ENCODE assay signal across 2 cellular contexts in the genomic region with DNA sequence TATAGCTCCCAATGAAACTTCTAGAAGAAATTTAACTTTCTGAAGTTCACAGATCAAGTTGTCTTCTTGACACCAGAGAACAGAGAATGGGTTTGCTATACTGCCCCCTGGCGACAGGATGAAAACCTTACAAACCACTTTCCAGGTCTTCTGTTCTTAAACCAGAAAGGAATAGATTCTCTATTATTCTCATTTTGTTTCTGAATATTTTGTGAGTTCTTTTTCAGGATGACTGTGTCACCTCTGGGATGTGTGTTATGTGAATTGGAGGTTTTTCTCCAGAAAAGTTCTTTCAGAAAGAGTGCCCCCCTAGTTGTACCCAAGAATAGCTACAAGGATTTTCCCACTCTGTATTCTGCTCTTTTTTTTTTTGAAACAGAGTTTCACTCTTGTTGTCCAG.
TF ChIP-seq lines count a peak whose summit lies in the region.

No MANE protein-coding gene starts in this region.

TF ChIP-seq in SK-N-SH, 30 proteins besides CTCF, POLR2A, EP300 and RAD21:
- TF ChIP-seq SMC3 (IDR thresholded peaks at IDR 0.05; ENCODE audit: low read depth, low read length) (peak; percentile 12; the same call in 1 of the 2 replicates), NRF1 (IDR thresholded peaks at IDR 0.05; ENCODE audit: low read depth, low read length) (no peak)

TF ChIP-seq in K562, 482 proteins besides CTCF, POLR2A, EP300 and RAD21:
- 0 out of 2 replicates have a peak, but pooled peaks have one; percentile 34 for TF ChIP-seq CBX1 (IDR thresholded peaks at IDR 0.05; ENCODE audit: low read depth)
- peak; percentile 32; the same call in 1 of the 2 replicates for TF ChIP-seq SMC3 (conservative IDR thresholded peaks at IDR 0.05; ENCODE audit: insufficient read depth, low read depth, low read length)
- no peak for TF ChIP-seq SAP30 (IDR thresholded peaks at IDR 0.05; ENCODE audit: borderline replicate concordance, insufficient read depth, low read depth, low read length, poor library complexity, severe bottlenecking)
- TF ChIP-seq ARID2 (IDR thresholded peaks at IDR 0.05) = no peak
- no peak for TF ChIP-seq ZNF263 (CRISPR knock-in tag; IDR thresholded peaks at IDR 0.05; ENCODE audit: borderline replicate concordance)
- no peak for TF ChIP-seq ELF4 (CRISPR knock-in tag; IDR thresholded peaks at IDR 0.05)
- TF ChIP-seq, protein P1, sequence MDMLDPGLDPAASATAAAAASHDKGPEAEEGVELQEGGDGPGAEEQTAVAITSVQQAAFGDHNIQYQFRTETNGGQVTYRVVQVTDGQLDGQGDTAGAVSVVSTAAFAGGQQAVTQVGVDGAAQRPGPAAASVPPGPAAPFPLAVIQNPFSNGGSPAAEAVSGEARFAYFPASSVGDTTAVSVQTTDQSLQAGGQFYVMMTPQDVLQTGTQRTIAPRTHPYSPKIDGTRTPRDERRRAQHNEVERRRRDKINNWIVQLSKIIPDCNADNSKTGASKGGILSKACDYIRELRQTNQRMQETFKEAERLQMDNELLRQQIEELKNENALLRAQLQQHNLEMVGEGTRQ (CRISPR knock-in tag; IDR thresholded peaks at IDR 0.05) = no peak
- TF ChIP-seq FOXJ2 (tag; IDR thresholded peaks at IDR 0.05) = no peak
- no peak for TF ChIP-seq RB1 (IDR thresholded peaks at IDR 0.05; ENCODE audit: low read depth)
- TF ChIP-seq, protein P2, sequence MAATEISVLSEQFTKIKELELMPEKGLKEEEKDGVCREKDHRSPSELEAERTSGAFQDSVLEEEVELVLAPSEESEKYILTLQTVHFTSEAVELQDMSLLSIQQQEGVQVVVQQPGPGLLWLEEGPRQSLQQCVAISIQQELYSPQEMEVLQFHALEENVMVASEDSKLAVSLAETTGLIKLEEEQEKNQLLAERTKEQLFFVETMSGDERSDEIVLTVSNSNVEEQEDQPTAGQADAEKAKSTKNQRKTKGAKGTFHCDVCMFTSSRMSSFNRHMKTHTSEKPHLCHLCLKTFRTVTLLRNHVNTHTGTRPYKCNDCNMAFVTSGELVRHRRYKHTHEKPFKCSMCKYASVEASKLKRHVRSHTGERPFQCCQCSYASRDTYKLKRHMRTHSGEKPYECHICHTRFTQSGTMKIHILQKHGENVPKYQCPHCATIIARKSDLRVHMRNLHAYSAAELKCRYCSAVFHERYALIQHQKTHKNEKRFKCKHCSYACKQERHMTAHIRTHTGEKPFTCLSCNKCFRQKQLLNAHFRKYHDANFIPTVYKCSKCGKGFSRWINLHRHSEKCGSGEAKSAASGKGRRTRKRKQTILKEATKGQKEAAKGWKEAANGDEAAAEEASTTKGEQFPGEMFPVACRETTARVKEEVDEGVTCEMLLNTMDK (IDR thresholded peaks at IDR 0.05; ENCODE audit: borderline replicate concordance, insufficient read depth, low read depth, low read length, poor library complexity, severe bottlenecking) = peak; percentile 15
- peak; percentile 65; the same call in 1 of the 2 replicates for TF ChIP-seq ADNP (tag; IDR thresholded peaks at IDR 0.05)
- TF ChIP-seq FOXM1 (IDR thresholded peaks at IDR 0.05; ENCODE audit: low read depth) = no peak
- no peak for TF ChIP-seq FOXM1 (CRISPR knock-in tag; IDR thresholded peaks at IDR 0.05; ENCODE audit: low read depth)
- TF ChIP-seq, protein P3, sequence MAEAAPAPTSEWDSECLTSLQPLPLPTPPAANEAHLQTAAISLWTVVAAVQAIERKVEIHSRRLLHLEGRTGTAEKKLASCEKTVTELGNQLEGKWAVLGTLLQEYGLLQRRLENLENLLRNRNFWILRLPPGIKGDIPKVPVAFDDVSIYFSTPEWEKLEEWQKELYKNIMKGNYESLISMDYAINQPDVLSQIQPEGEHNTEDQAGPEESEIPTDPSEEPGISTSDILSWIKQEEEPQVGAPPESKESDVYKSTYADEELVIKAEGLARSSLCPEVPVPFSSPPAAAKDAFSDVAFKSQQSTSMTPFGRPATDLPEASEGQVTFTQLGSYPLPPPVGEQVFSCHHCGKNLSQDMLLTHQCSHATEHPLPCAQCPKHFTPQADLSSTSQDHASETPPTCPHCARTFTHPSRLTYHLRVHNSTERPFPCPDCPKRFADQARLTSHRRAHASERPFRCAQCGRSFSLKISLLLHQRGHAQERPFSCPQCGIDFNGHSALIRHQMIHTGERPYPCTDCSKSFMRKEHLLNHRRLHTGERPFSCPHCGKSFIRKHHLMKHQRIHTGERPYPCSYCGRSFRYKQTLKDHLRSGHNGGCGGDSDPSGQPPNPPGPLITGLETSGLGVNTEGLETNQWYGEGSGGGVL (CRISPR knock-in tag; IDR thresholded peaks at IDR 0.05) = no peak
- no peak for TF ChIP-seq EP400 (IDR thresholded peaks at IDR 0.05)
- TF ChIP-seq TFAM (CRISPR knock-in tag; conservative IDR thresholded peaks at IDR 0.05) = no peak
- TF ChIP-seq, protein P4, sequence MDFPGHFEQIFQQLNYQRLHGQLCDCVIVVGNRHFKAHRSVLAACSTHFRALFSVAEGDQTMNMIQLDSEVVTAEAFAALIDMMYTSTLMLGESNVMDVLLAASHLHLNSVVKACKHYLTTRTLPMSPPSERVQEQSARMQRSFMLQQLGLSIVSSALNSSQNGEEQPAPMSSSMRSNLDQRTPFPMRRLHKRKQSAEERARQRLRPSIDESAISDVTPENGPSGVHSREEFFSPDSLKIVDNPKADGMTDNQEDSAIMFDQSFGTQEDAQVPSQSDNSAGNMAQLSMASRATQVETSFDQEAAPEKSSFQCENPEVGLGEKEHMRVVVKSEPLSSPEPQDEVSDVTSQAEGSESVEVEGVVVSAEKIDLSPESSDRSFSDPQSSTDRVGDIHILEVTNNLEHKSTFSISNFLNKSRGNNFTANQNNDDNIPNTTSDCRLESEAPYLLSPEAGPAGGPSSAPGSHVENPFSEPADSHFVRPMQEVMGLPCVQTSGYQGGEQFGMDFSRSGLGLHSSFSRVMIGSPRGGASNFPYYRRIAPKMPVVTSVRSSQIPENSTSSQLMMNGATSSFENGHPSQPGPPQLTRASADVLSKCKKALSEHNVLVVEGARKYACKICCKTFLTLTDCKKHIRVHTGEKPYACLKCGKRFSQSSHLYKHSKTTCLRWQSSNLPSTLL (IDR thresholded peaks at IDR 0.05) = no peak
- no peak for TF ChIP-seq ZNF347 (CRISPR knock-in tag; IDR thresholded peaks at IDR 0.05; ENCODE audit: low read depth)
- TF ChIP-seq KLF6 (CRISPR knock-in tag; IDR thresholded peaks at IDR 0.05; ENCODE audit: borderline replicate concordance) = no peak
- TF ChIP-seq CHCHD3 (CRISPR knock-in tag; IDR thresholded peaks at IDR 0.05) = no peak
- TF ChIP-seq, protein P5, sequence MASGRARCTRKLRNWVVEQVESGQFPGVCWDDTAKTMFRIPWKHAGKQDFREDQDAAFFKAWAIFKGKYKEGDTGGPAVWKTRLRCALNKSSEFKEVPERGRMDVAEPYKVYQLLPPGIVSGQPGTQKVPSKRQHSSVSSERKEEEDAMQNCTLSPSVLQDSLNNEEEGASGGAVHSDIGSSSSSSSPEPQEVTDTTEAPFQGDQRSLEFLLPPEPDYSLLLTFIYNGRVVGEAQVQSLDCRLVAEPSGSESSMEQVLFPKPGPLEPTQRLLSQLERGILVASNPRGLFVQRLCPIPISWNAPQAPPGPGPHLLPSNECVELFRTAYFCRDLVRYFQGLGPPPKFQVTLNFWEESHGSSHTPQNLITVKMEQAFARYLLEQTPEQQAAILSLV (tag; IDR thresholded peaks at IDR 0.05) = no peak
- TF ChIP-seq PHB (CRISPR knock-in tag; IDR thresholded peaks at IDR 0.05) = no peak
- no peak for TF ChIP-seq L3MBTL2 (IDR thresholded peaks at IDR 0.05)
